ENCODE assay signal across 8 cellular contexts in genomic region chr18:49161627-49162026, GRCh38.
A peak's percentile ranks its signal among the peaks of the same experiment; 100 is the strongest.
DNase-seq lines count a peak whose midpoint lies in the region; ATAC-seq and TF ChIP-seq lines count a peak whose summit lies in the region.

No MANE protein-coding gene starts in this region.

- H3K27ac ChIP-seq in CD4-positive, alpha-beta T cell (ENCODE audit: low read depth, low read length) = no peak overlapping the region
- H3K27ac ChIP-seq in suprapubic skin = no peak overlapping the region

- H3K36me3 Mint-ChIP-seq in effector memory CD8-positive, alpha-beta T cell (ENCODE audit: insufficient read depth) = peaks cover 7% of the 10 kb centered on the region
- H3K36me3 Mint-ChIP-seq in CD4-positive, alpha-beta T cell (ENCODE audit: low read depth) = peaks cover 83% of the 10 kb centered on the region

- TF ChIP-seq CTCF in CD4-positive, alpha-beta T cell (IDR thresholded peaks at IDR 0.05) = no peak
- TF ChIP-seq CTCF in suprapubic skin (IDR thresholded peaks at IDR 0.05) = no peak

- H3K4me1 Mint-ChIP-seq in effector memory CD8-positive, alpha-beta T cell (ENCODE audit: low read depth in 2 of 2) = peaks cover 2 to 7% of the 10 kb centered on the region in 2 donors
- no peaks in the 10 kb centered on the region for H3K4me1 Mint-ChIP-seq in CD4-positive, alpha-beta T cell (ENCODE audit: low read depth)

- CTCF ChIA-PET in CD4-positive, alpha-beta T cell (lab: Charles Lee) = no interaction called here

- WGBS in suprapubic skin = 59% methylated on average over 1 of the region's 1 CpG

- no peaks in the 10 kb centered on the region for H3K27me3 Mint-ChIP-seq in effector memory CD8-positive, alpha-beta T cell
- H3K27me3 Mint-ChIP-seq in CD4-positive, alpha-beta T cell = no peaks in the 10 kb centered on the region

- DNase-seq in CMK (ENCODE audit: low read depth) (peak; percentile 5), DMS79 (lab: John Stamatoyannopoulos, UW) (no peak), NCI-H446 (lab: John Stamatoyannopoulos, UW) (no peak), suprapubic skin (ENCODE audit: low spot score in 2 of 2) (no peak)
- no peak for DNase-seq in effector memory CD8-positive, alpha-beta T cell
- DNase-seq in CD4-positive, alpha-beta T cell = no peak

- TF ChIP-seq EP300 in suprapubic skin (IDR thresholded peaks at IDR 0.05) = no peak

- H3K4me3 Mint-ChIP-seq in effector memory CD8-positive, alpha-beta T cell = no peak overlapping the region
- H3K4me3 Mint-ChIP-seq in CD4-positive, alpha-beta T cell = no peak overlapping the region

- peaks cover 4 to 11% of the 10 kb centered on the region in 2 donors for H3K9me3 Mint-ChIP-seq in effector memory CD8-positive, alpha-beta T cell
- H3K9me3 Mint-ChIP-seq in CD4-positive, alpha-beta T cell = peaks cover 9% of the 10 kb centered on the region

- no peak for TF ChIP-seq POLR2A in suprapubic skin (IDR thresholded peaks at IDR 0.05)

- peaks cover 3% of the 10 kb centered on the region for H3K36me3 ChIP-seq in suprapubic skin

- H3K9me3 ChIP-seq in CD4-positive, alpha-beta T cell (ENCODE audit: control insufficient read depth, low read length) = peaks cover 1% of the 10 kb centered on the region
- H3K9me3 ChIP-seq in suprapubic skin = peaks cover 6% of the 10 kb centered on the region

- H3K27ac Mint-ChIP-seq in effector memory CD8-positive, alpha-beta T cell = no peak overlapping the region
- no peak overlapping the region for H3K27ac Mint-ChIP-seq in CD4-positive, alpha-beta T cell

- H3K4me1 ChIP-seq in suprapubic skin = no peaks in the 10 kb centered on the region

- peak; percentile 92 for ATAC-seq in GM19395 (IDR thresholded peaks at IDR 0.05; ENCODE audit: unreplicated experiment)
- ATAC-seq in HG03342 (IDR thresholded peaks at IDR 0.05; ENCODE audit: unreplicated experiment) = peak; percentile 83
- peak; percentile 69 for ATAC-seq in effector memory CD8-positive, alpha-beta T cell (replicated peaks)
- ATAC-seq in CD4-positive, alpha-beta T cell (ENCODE audit: poor library complexity) = no peak

- intact Hi-C loops in CD4-positive, alpha-beta T cell (cut with DNase I, micrococcal nuclease) = no loop called here

- H3K27me3 ChIP-seq in CD4-positive, alpha-beta T cell (ENCODE audit: control insufficient read depth, insufficient read depth, low read length) = no peaks in the 10 kb centered on the region
- H3K27me3 ChIP-seq in suprapubic skin = no peaks in the 10 kb centered on the region

- no peak overlapping the region for H3K4me3 ChIP-seq in suprapubic skin

- POLR2A ChIA-PET in CD4-positive, alpha-beta T cell (lab: Charles Lee) = no interaction called here
